ENCODE assay signal across 1 cellular context in genomic region chr2:86193901-86194567, GRCh38.
TF ChIP-seq lines count a peak whose summit lies in the region.

No MANE protein-coding gene starts in this region.

TF ChIP-seq in GM23338, 12 proteins besides CTCF, POLR2A, EP300 and RAD21 (continued from another document):
- TF ChIP-seq, protein P1, sequence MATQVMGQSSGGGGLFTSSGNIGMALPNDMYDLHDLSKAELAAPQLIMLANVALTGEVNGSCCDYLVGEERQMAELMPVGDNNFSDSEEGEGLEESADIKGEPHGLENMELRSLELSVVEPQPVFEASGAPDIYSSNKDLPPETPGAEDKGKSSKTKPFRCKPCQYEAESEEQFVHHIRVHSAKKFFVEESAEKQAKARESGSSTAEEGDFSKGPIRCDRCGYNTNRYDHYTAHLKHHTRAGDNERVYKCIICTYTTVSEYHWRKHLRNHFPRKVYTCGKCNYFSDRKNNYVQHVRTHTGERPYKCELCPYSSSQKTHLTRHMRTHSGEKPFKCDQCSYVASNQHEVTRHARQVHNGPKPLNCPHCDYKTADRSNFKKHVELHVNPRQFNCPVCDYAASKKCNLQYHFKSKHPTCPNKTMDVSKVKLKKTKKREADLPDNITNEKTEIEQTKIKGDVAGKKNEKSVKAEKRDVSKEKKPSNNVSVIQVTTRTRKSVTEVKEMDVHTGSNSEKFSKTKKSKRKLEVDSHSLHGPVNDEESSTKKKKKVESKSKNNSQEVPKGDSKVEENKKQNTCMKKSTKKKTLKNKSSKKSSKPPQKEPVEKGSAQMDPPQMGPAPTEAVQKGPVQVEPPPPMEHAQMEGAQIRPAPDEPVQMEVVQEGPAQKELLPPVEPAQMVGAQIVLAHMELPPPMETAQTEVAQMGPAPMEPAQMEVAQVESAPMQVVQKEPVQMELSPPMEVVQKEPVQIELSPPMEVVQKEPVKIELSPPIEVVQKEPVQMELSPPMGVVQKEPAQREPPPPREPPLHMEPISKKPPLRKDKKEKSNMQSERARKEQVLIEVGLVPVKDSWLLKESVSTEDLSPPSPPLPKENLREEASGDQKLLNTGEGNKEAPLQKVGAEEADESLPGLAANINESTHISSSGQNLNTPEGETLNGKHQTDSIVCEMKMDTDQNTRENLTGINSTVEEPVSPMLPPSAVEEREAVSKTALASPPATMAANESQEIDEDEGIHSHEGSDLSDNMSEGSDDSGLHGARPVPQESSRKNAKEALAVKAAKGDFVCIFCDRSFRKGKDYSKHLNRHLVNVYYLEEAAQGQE (IDR thresholded peaks at IDR 0.05; ENCODE audit: unreplicated experiment), result no peak
- TF ChIP-seq JUNB (IDR thresholded peaks at IDR 0.05; ENCODE audit: unreplicated experiment), result no peak
- TF ChIP-seq NANOG (IDR thresholded peaks at IDR 0.05; ENCODE audit: borderline replicate concordance), result no peak
TF ChIP-seq in GM23338: peak in this region for 0.
